Comparison of ENCODE assay signal across 13 cellular contexts in genomic region chr11:75432911-75433321, GRCh38. TPM values are rescaled to one million over a fixed set of nuclear protein-coding genes. Genes with fewer than 3 reads are reported as not detected.
DNase-seq lines count a peak whose midpoint lies in the region; ATAC-seq and TF ChIP-seq lines count a peak whose summit lies in the region.
"Had no signal": no experiment of that assay in that cellular context is flagged by ENCODE, and none has a peak within 500 bp of the region (broad histone marks: within the 10 kb centered on the region; RNA-seq: fewer than 3 reads in every experiment).

Gene KLHL35 (minus strand): TSS chr11:75433203. CDS start chr11:75430629, 2,574 bp downstream.

- no peak within 1 kb of the TSS for H3K27ac ChIP-seq in H9 (ENCODE audit: insufficient read length, low read depth, low read length)
- H3K27ac ChIP-seq in breast epithelium = no peak within 1 kb of the TSS
- H3K27ac ChIP-seq: colonic mucosa, esophagus squamous epithelium had no signal

- ATAC-seq in GM19351 (IDR thresholded peaks at IDR 0.05; ENCODE audit: unreplicated experiment) (no peak), HG02623 (IDR thresholded peaks at IDR 0.05; ENCODE audit: unreplicated experiment) (no peak)

- H3K79me2 ChIP-seq in H9 (ENCODE audit: insufficient read depth, low read length) = no peaks in the 10 kb centered on the region

- peaks cover 10% of the 10 kb centered on the region for H3K9me3 ChIP-seq in H9 (ENCODE audit: control insufficient read depth, low read depth, low read length)
- peaks cover 4 to 6% of the 10 kb centered on the region in 2 donors for H3K9me3 ChIP-seq in breast epithelium
- H3K9me3 ChIP-seq: colonic mucosa, esophagus squamous epithelium, MG63 had no signal

- H4K8ac ChIP-seq in H9 (replicated peaks; ENCODE audit: insufficient read length, low read depth, low read length) = no peak within 1 kb of the TSS

- H2BK120ac ChIP-seq in H9 (ENCODE audit: low read depth, low read length, poor library complexity, severe bottlenecking) = no peak within 1 kb of the TSS

- peaks cover 16 to 23% of the 10 kb centered on the region in 2 experiments for H3K9me3 Mint-ChIP-seq in H9

- DNase-seq in H9 (peak; percentile 53), NCI-H510A treated with DMSO at 0.1 percent for 48 hours (lab: John Stamatoyannopoulos, UW) (peak; percentile 84), globus pallidus (ENCODE audit: low spot score) (peak; percentile 66), posterior cingulate gyrus (peak in 8 of 10 donors; percentile 40 to 92 (median 61)), breast epithelium (ENCODE audit: low spot score in 2 of 2) (no peak)
- DNase-seq: activated naive CD8-positive, alpha-beta T cell treated with anti-CD3 and anti-CD28 coated beads for 36 hours; esophagus squamous epithelium; MG63; NCI-H82; SIG-M5 had no signal

- H3K79me1 ChIP-seq in H9 (ENCODE audit: insufficient read depth, low read depth, low read length, poor library complexity, severe bottlenecking) = no peaks in the 10 kb centered on the region

- no peak within 1 kb of the TSS for H2BK20ac ChIP-seq in H9 (ENCODE audit: low read depth, low read length, poor library complexity, severe bottlenecking)

- no peak within 1 kb of the TSS for H3K9ac ChIP-seq in H9 (ENCODE audit: extremely low read depth, insufficient read length, low read length)

- H3K23me2 ChIP-seq in H9 (ENCODE audit: insufficient read length, low read depth, low read length, poor library complexity, severe bottlenecking) = peaks cover 6% of the 10 kb centered on the region

- H3T11ph ChIP-seq in H9 (ENCODE audit: low read length) = no peak within 1 kb of the TSS

- peak within 1 kb of the TSS; percentile 37 for H3K18ac ChIP-seq in H9 (ENCODE audit: insufficient read length, low read depth, low read length)

- intact Hi-C loops in posterior cingulate gyrus (cut with DNase I) = no loop called here
- intact Hi-C loops in breast epithelium (cut with DNase I; ENCODE audit: low total_unique reads) = no loop called here

- H3K56ac ChIP-seq in H9 (ENCODE audit: insufficient read length, low read depth, low read length) = no peak within 1 kb of the TSS

- no peak within 1 kb of the TSS for H4K5ac ChIP-seq in H9 (ENCODE audit: insufficient read length, low read depth, low read length)

- H3K36me3 Mint-ChIP-seq in H9 (ENCODE audit: insufficient read depth in 1 of 3, low read depth in 3 of 3) = peaks cover 3 to 11% (median 8%) of the 10 kb centered on the region in 3 experiments; a peak in 6 of 7 replicates

- no peak within 1 kb of the TSS for H3K4me3 ChIP-seq in breast epithelium
- H3K4me3 ChIP-seq: colonic mucosa, esophagus squamous epithelium, MG63 had no signal

- H2BK5ac ChIP-seq in H9 (ENCODE audit: insufficient read length, low read length) = no peak within 1 kb of the TSS

- no peak within 1 kb of the TSS for H2BK15ac ChIP-seq in H9 (ENCODE audit: low read depth, low read length)

- no peak within 1 kb of the TSS; a peak in 1 of 7 replicates for H3K27ac Mint-ChIP-seq in H9
- H3K27ac Mint-ChIP-seq: activated naive CD8-positive, alpha-beta T cell treated with anti-CD3 and anti-CD28 coated beads for 36 hours had no signal

- no peak within 1 kb of the TSS for H4K91ac ChIP-seq in H9 (ENCODE audit: insufficient read length, low read depth, low read length)

- H3K36me3 ChIP-seq in breast epithelium = no peaks in the 10 kb centered on the region
- H3K36me3 ChIP-seq: colonic mucosa, esophagus squamous epithelium, MG63 had no signal

- peaks cover 55% of the 10 kb centered on the region for H3K27me3 Mint-ChIP-seq in H9 (ENCODE audit: low read depth)

- H4K20me1 ChIP-seq in H9 (ENCODE audit: control insufficient read depth, insufficient read depth, insufficient read length) = no peaks in the 10 kb centered on the region

- no peak within 1 kb of the TSS for H2AK5ac ChIP-seq in H9 (ENCODE audit: insufficient read length, low read length)

- H3K27me3 ChIP-seq in H9 (ENCODE audit: insufficient read depth, low read length) (peaks cover 41% of the 10 kb centered on the region), breast epithelium (peaks cover 0 to 2% of the 10 kb centered on the region in 2 donors)

- no peak for TF ChIP-seq POLR2A in breast epithelium (IDR thresholded peaks at IDR 0.05)

- H3K4me1 Mint-ChIP-seq in H9 = peaks cover 23 to 29% of the 10 kb centered on the region in 2 experiments

- H2AFZ ChIP-seq in H9 (ENCODE audit: low read length) = no peak within 1 kb of the TSS

- no peak within 1 kb of the TSS for H3K4ac ChIP-seq in H9 (ENCODE audit: low read depth, low read length)

- peak within 1 kb of the TSS; percentile 25 for H3K4me2 ChIP-seq in H9 (ENCODE audit: insufficient read depth, insufficient read length, low read length)

- H2BK12ac ChIP-seq in H9 (ENCODE audit: insufficient read length, low read depth, low read length) = no peak within 1 kb of the TSS

- no CpG with 5 or more reads among the region's 14 CpGs for WGBS in H9 (ENCODE audit: extremely low coverage, insufficient read length, low lambda C conversion rate)

- H3K4me1 ChIP-seq in H9 (ENCODE audit: insufficient read depth, low read length) (peaks cover 3% of the 10 kb centered on the region; the same call in 1 of the 2 replicates), breast epithelium (peaks cover 0 to 10% of the 10 kb centered on the region in 2 donors)

- H3K4me3 Mint-ChIP-seq in H9 = peak within 1 kb of the TSS; percentile 38 to 75
- H3K4me3 Mint-ChIP-seq: activated naive CD8-positive, alpha-beta T cell treated with anti-CD3 and anti-CD28 coated beads for 36 hours had no signal

- peak within 1 kb of the TSS; percentile 25; the same call in 1 of the 2 replicates for H3K14ac ChIP-seq in H9 (ENCODE audit: insufficient read depth, low read length)

- H3K23ac ChIP-seq in H9 (ENCODE audit: insufficient read length, low read depth, low read length) = no peak within 1 kb of the TSS

- no peak for TF ChIP-seq CTCF in H9 (conservative IDR thresholded peaks at IDR 0.05)
- TF ChIP-seq CTCF in breast epithelium (IDR thresholded peaks at IDR 0.05) = no peak

RNA-seq across cellular contexts. Expression of gene KLHL35, which starts in this region (rescaled TPM):
- total RNA-seq in H9 (2021) = 0.72 and 0.83 TPM in 2 replicates
- 1 to 10 TPM; 1.6 to 2.7 (median 2.6) TPM for total RNA-seq in breast epithelium

Comparison
In these comparisons a context has a peak if more than half of its experiments do, and no peak if none do; other contexts are left out.
1. Peak in DNase-seq and H3K4me2 ChIP-seq in H9; RNA of the gene not detected or under 1 TPM.
2. DNase-seq: peak in NCI-H510A treated with DMSO at 0.1 percent for 48 hours (single experiment), globus pallidus (single experiment) and posterior cingulate gyrus (8 of 10); none in breast epithelium (0 of 2).